1 cellular context compared by ENCODE assay signal in the genomic region with DNA sequence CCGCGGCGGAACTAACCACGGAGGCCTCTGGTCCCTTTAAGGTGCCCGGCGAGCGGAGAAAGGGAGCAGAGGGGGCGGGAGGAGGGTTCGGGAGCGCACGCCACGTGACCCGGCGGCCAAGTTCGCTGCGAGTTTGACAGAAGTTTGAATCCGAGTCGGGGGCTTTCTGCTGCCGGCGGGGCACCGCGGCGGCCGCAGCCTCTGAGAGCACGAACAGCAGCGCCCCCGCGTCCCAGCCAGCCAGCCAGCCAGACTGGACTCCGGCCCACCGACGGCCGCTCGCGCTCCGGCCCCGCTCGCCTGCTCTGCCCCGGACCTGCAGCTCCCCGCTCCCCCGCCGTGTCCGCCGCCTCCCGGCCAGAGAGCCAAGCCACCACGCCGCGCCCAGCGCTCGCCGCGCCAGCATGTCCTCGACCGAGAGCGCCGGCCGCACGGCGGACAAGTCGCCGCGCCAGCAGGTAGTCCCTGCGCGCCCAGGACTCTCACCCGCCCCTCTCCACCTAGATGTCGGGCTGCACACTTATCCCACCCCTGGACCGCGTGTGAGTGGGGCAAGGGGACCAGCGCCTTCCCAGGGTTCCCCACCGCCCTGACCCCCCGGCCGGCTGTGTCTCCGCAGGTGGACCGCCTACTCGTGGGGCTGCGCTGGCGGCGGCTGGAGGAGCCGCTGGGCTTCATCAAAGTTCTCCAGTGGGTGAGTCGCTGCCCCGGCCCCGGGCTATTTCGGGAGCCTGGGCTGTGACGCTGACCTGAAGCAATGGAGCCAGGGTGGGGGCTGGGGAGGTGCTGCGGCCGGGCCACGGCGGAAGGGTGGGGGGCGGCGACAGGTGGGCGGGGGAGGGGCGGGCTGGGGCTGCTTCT.
TF ChIP-seq lines count a peak whose summit lies in the region.

TSS of gene SYPL2 (plus strand) at position 107 of the 861 bp plus-strand sequence. CDS start at position 405, 298 bp downstream.

TF ChIP-seq in IMR-90, 13 proteins besides CTCF, POLR2A, EP300 and RAD21:
- TF ChIP-seq SMC3 (IDR thresholded peaks at IDR 0.05; ENCODE audit: low read depth, low read length) (no peak), MAFK (IDR thresholded peaks at IDR 0.05; ENCODE audit: low read depth, low read length) (no peak)
- TF ChIP-seq, protein P1, sequence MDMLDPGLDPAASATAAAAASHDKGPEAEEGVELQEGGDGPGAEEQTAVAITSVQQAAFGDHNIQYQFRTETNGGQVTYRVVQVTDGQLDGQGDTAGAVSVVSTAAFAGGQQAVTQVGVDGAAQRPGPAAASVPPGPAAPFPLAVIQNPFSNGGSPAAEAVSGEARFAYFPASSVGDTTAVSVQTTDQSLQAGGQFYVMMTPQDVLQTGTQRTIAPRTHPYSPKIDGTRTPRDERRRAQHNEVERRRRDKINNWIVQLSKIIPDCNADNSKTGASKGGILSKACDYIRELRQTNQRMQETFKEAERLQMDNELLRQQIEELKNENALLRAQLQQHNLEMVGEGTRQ (IDR thresholded peaks at IDR 0.05; ENCODE audit: low read depth, low read length): peak; percentile 79
